ENCODE assay signal across 8 cellular contexts in the genomic region with DNA sequence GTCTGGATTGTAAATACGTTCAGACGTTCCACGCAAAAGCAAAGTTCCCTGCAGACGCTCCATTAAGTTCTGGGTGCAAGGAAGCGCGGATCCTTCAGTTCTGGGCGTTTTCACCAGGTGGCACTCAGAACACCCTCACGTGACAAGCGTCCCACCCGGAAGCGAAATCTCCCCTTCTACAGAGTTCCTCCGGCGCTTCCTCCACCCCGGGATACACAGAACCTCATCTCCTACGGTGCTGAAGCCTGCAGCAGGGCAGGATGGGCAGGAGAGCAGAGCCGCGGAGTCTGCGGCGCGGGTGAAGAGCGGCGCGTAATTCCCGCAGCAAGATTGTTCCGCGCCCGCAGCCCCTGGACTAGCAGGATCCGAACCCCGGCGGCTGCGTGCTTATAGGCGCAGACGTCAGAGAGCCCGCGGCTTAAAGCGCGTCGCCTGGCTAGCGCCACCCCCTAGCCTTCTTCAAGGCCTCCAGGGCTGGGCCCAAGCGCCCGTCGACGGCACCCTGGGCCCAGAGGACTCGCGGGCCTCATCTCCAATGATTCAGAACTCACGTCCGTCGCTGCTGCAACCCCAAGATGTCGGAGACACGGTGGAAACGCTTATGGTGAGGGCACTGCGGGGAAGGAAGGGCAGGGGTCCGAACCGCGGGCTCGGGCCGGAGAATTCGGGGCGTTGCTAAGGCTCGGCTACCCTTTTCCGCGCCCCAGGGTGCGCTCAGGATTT. TPM values are rescaled to one million over a fixed set of nuclear protein-coding genes. Genes with fewer than 3 reads are reported as not detected.
DNase-seq lines count a peak whose midpoint lies in the region; ATAC-seq and TF ChIP-seq lines count a peak whose summit lies in the region.

A gene with protein sequence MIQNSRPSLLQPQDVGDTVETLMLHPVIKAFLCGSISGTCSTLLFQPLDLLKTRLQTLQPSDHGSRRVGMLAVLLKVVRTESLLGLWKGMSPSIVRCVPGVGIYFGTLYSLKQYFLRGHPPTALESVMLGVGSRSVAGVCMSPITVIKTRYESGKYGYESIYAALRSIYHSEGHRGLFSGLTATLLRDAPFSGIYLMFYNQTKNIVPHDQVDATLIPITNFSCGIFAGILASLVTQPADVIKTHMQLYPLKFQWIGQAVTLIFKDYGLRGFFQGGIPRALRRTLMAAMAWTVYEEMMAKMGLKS (plus strand): TSS at position 181 of the 723 bp plus-strand sequence. CDS start 355 bp downstream, at position 536.

- ATAC-seq in GM21619 (IDR thresholded peaks at IDR 0.05; ENCODE audit: unreplicated experiment), result peak; percentile 75

- H3K4me3 Mint-ChIP-seq in neural progenitor cell, result peak within 1 kb of the TSS; percentile 99

- H3K27me3 ChIP-seq in KMS-11 (ENCODE audit: insufficient read depth, low read depth) (no peaks in the 10 kb centered on the region), neural progenitor cell (no peaks in the 10 kb centered on the region)

- H3K36me3 ChIP-seq in KMS-11 (ENCODE audit: insufficient read depth) (no peaks in the 10 kb centered on the region), neural progenitor cell (no peaks in the 10 kb centered on the region)

- H3K4me1 ChIP-seq in KMS-11 (ENCODE audit: low read depth, poor library complexity, severe bottlenecking) (peaks cover 17% of the 10 kb centered on the region), neural progenitor cell (no peaks in the 10 kb centered on the region)

- peaks cover 8% of the 10 kb centered on the region for H3F3A ChIP-seq in neural progenitor cell (ENCODE audit: low read depth)

- H3K27ac Mint-ChIP-seq in neural progenitor cell, result peak within 1 kb of the TSS; percentile 83

- H3K79me2 ChIP-seq in KMS-11 (ENCODE audit: insufficient read depth, low read depth) (peaks cover 34% of the 10 kb centered on the region), neural progenitor cell (ENCODE audit: low read depth) (peaks cover 46% of the 10 kb centered on the region)

- H4K20me1 ChIP-seq in KMS-11 (ENCODE audit: insufficient read depth) (no peaks in the 10 kb centered on the region), neural progenitor cell (ENCODE audit: low read depth) (peaks cover 40% of the 10 kb centered on the region)

- DNase-seq in D341Med (ENCODE audit: low spot score), result peak; percentile 86
- DNase-seq in activated T-cell treated with anti-CD3 and anti-CD28 coated beads for 48 hours (ENCODE audit: low read depth), result peak; percentile 81
- peak; percentile 89 for DNase-seq in fibroblast of pulmonary artery (ENCODE audit: low read depth)
- peak; percentile 93 for DNase-seq in neural progenitor cell (ENCODE audit: low spot score)
- DNase-seq in superior temporal gyrus (ENCODE audit: extremely low spot score), result peak; percentile 88
- DNase-seq in NCI-H1417 (lab: John Stamatoyannopoulos, UW), result no peak

- H2AFZ ChIP-seq in KMS-11 (ENCODE audit: low read depth) (peak within 1 kb of the TSS; percentile 78), neural progenitor cell (replicated peaks) (peak within 1 kb of the TSS; percentile 92)

- H3K4me1 Mint-ChIP-seq in neural progenitor cell, result peaks cover 14% of the 10 kb centered on the region

- no peaks in the 10 kb centered on the region for H3K36me3 Mint-ChIP-seq in neural progenitor cell

- H3K27ac ChIP-seq in KMS-11 (peak within 1 kb of the TSS; percentile 87), neural progenitor cell (peak within 1 kb of the TSS; percentile 80)

- H3K4me2 ChIP-seq in KMS-11 (peak within 1 kb of the TSS; percentile 95), neural progenitor cell (peak within 1 kb of the TSS; percentile 84)

- no peaks in the 10 kb centered on the region for H3K9me3 ChIP-seq in neural progenitor cell (ENCODE audit: low read depth)

- H3K4me3 ChIP-seq in KMS-11 (IDR thresholded peaks at IDR 0.05; ENCODE audit: insufficient read depth, low read depth, low read length), result peak within 1 kb of the TSS; percentile 60
- peak within 1 kb of the TSS; percentile 90 for H3K4me3 ChIP-seq in fibroblast of pulmonary artery (replicated peaks; ENCODE audit: low read depth, low read length)
- H3K4me3 ChIP-seq in neural progenitor cell, result peak within 1 kb of the TSS; percentile 83

- H3K9me3 Mint-ChIP-seq in neural progenitor cell, result no peaks in the 10 kb centered on the region

- H3K27me3 Mint-ChIP-seq in neural progenitor cell (ENCODE audit: insufficient read depth, low read depth), result peaks cover 4% of the 10 kb centered on the region

- TF ChIP-seq CTCF in KMS-11 (conservative IDR thresholded peaks at IDR 0.05; ENCODE audit: low read depth, low read length) (no peak), fibroblast of pulmonary artery (IDR thresholded peaks at IDR 0.05; ENCODE audit: low read length, missing control alignments) (peak; percentile 36), neural progenitor cell (IDR thresholded peaks at IDR 0.05) (peak; percentile 36)

- H3K9ac ChIP-seq in KMS-11, result peak within 1 kb of the TSS; percentile 87
- peak within 1 kb of the TSS; percentile 68 for H3K9ac ChIP-seq in neural progenitor cell

RNA-seq across cellular contexts. Expression of the gene that starts here (rescaled TPM):
- 19.3 and 26.6 TPM in 2 replicates for total RNA-seq in neural progenitor cell (ENCODE audit: low replicate concordance)

Comparison
In these comparisons a context has a peak if more than half of its experiments do, and no peak if none do; other contexts are left out.
1. DNase-seq: peak in D341Med (single experiment), activated T-cell treated with anti-CD3 and anti-CD28 coated beads for 48 hours (single experiment), fibroblast of pulmonary artery (single experiment), neural progenitor cell (single experiment) and superior temporal gyrus (single experiment); none in NCI-H1417 (0 of 3).
2. Peak in every context shown above with its lines, with median percentiles within 50 percentile points of each other: H3K4me3 ChIP-seq.